In genomic region chr11:124302291-124302690, GRCh38 we compare ENCODE assay signal across 34 cellular contexts. TPM values are rescaled to one million over a fixed set of nuclear protein-coding genes. Genes with fewer than 3 reads are reported as not detected.
"Had no signal": no experiment of that assay in that cellular context is flagged by ENCODE, and none has a peak within 500 bp of the region (broad histone marks: within the 10 kb centered on the region; RNA-seq: fewer than 3 reads in every experiment).

No MANE protein-coding gene starts in this region.

- H3K4me3 ChIP-seq: left ventricle myocardium inferior, lung, mucosa of descending colon, pancreas, prostate gland, spleen, tibial nerve, upper lobe of left lung, vagina had no signal

- H3K27ac ChIP-seq: left ventricle myocardium inferior, pancreas, prostate gland, tibial nerve, upper lobe of left lung, vagina had no signal

- H3K36me3 ChIP-seq: left ventricle myocardium inferior, pancreas, prostate gland, spleen, tibial nerve, upper lobe of left lung, vagina had no signal

- DNase-seq: hypothalamus; islet precursor cell; left ventricle myocardium inferior; midbrain; mucosa of descending colon; naive thymus-derived CD4-positive, alpha-beta T cell; pancreas; posterior cingulate gyrus; retina; right cardiac atrium; small intestine; spleen; stimulated activated CD4-positive, alpha-beta T cell treated with anti-CD3 and anti-CD28 coated beads, Interleukin-2, amount 100 ng/mL, for 48 hours; stimulated activated CD4-positive, alpha-beta T cell treated with anti-CD3 and anti-CD28 coated beads, Interleukin-4, amount 100 ng/mL, for 4 hours; stimulated activated CD8-positive, alpha-beta memory T cell treated with anti-CD3 and anti-CD28 coated beads, Interleukin-4, amount 100 ng/mL, for 48 hours; stimulated activated naive CD4-positive, alpha-beta T cell treated with Interleukin-2 at 50 U/mL for 16 hours; stimulated activated naive CD8-positive, alpha-beta T cell treated with anti-CD3 and anti-CD28 coated beads, Interleukin-15, amount 100 ng/mL, for 72 hours; substantia nigra; upper lobe of left lung had no signal

- H3K27me3 ChIP-seq: spleen, tibial nerve, upper lobe of left lung, vagina had no signal

- ATAC-seq: mucosa of descending colon; naive thymus-derived CD4-positive, alpha-beta T cell; right cardiac atrium; stimulated activated memory B cell treated with anti-CD40 and anti-IgM and Interleukin-4, amounts not matched to agents 10 μg/mL and 1 μg/mL and 100 μg/mL, for 72 hours; stimulated activated naive CD8-positive, alpha-beta T cell treated with anti-CD3 and anti-CD28 coated beads, Interleukin-15, amount 100 ng/mL, for 72 hours had no signal

- H3K4me1 ChIP-seq: left ventricle myocardium inferior, pancreas, prostate gland, spleen, tibial nerve, upper lobe of left lung, vagina had no signal

- H3K9me3 ChIP-seq: left ventricle myocardium inferior, mucosa of descending colon, pancreas, prostate gland, tibial nerve, upper lobe of left lung, vagina had no signal

RNA-seq across cellular contexts. Expression of gene OR8D1, which starts 11.5 kb away (rescaled TPM):
- total RNA-seq: kidney epithelial cell; left ventricle myocardium inferior; lower leg skin; lung; mesenteric fat pad; myocyte; naive thymus-derived CD4-positive, alpha-beta T cell; neural crest cell; osteoblast; pancreas; prostate gland; right cardiac atrium; sciatic nerve; spleen; temporal lobe; tibial nerve; upper lobe of left lung; urinary bladder; vagina had no signal
- polyA plus RNA-seq: lung; naive thymus-derived CD4-positive, alpha-beta T cell; pancreas; right cardiac atrium; small intestine; spleen; thymus; urinary bladder had no signal

RNA-seq across cellular contexts. Expression of gene OR8D2, which starts 17.7 kb away (rescaled TPM):
- total RNA-seq: kidney epithelial cell; left ventricle myocardium inferior; lower leg skin; lung; mesenteric fat pad; mucosa of descending colon; myocyte; naive thymus-derived CD4-positive, alpha-beta T cell; neural crest cell; osteoblast; pancreas; prostate gland; right cardiac atrium; sciatic nerve; spleen; temporal lobe; tibial nerve; upper lobe of left lung; urinary bladder; vagina had no signal
- polyA plus RNA-seq: lung; naive thymus-derived CD4-positive, alpha-beta T cell; pancreas; right cardiac atrium; small intestine; spleen; thymus; urinary bladder had no signal

RNA-seq across cellular contexts. Expression of gene OR8G5, which starts 46.1 kb away (rescaled TPM):
- total RNA-seq: kidney epithelial cell; left ventricle myocardium inferior; lower leg skin; mesenteric fat pad; mucosa of descending colon; myocyte; naive thymus-derived CD4-positive, alpha-beta T cell; neural crest cell; osteoblast; pancreas; right cardiac atrium; sciatic nerve; spleen; temporal lobe; tibial nerve; urinary bladder; vagina had no signal
- polyA plus RNA-seq: naive thymus-derived CD4-positive, alpha-beta T cell; right cardiac atrium; small intestine; spleen; urinary bladder had no signal
